Comparison of ENCODE assay signal across 9 cellular contexts in the genomic region with DNA sequence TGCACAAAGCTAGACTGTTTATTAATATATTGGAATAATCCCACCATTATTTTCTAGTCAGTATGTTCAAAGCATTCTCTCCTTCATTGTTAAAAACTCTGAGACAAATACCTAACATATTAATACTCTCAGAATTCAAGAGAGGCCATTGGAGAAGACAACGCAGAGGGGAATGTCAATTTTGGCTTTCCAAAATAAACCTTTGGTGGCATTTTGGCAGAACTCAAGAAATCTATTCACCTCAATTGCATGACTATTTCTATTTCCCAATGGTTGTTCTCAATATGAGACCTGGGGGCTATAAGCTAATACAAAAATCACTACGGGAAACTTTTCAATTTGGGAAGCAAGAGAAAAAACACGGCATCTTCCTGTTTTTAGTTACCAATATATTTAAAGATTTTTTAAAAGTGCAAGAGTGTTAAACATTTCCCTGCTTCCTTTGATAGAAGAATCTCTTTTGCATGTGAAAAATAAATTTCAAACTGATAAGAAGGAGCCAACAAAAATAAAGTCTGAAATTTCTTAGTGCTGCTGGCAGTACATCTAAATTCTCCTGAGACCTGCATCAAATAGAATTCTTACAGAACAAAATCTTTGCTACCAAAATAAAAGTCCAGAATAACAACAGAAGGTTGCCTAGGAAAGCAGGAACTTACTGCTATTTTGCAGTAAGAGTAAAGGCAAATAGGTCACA. TPM values are rescaled to one million over a fixed set of nuclear protein-coding genes. Genes with fewer than 3 reads are reported as not detected.
A peak's percentile ranks its signal among the peaks of the same experiment; 100 is the strongest.
DNase-seq lines count a peak whose midpoint lies in the region; ATAC-seq and TF ChIP-seq lines count a peak whose summit lies in the region.
"Had no signal": no experiment of that assay in that cellular context is flagged by ENCODE, and none has a peak within 500 bp of the region (broad histone marks: within the 10 kb centered on the region; RNA-seq: fewer than 3 reads in every experiment).

No MANE protein-coding gene starts in this region.

- peaks cover 0 to 4% (median 0%) of the 10 kb centered on the region in 4 donors for H3K4me1 Mint-ChIP-seq in CD4-positive, alpha-beta memory T cell
- peaks cover 32% of the 10 kb centered on the region for H3K4me1 Mint-ChIP-seq in osteocyte (ENCODE audit: unreplicated experiment)

- no peak overlapping the region for H3K4me3 ChIP-seq in CD4-positive, alpha-beta memory T cell (ENCODE audit: low read length in 2 of 2)
- H3K4me3 ChIP-seq in esophagus muscularis mucosa = peak overlapping the region in 3 of 4 donors; percentile 7 to 15 (median 8)
- H3K4me3 ChIP-seq: Peyer's patch had no signal

- no peaks in the 10 kb centered on the region for H3K4me1 ChIP-seq in CD4-positive, alpha-beta memory T cell (ENCODE audit: insufficient read depth, low read length)
- H3K4me1 ChIP-seq in esophagus muscularis mucosa = peaks cover 14 to 27% (median 22%) of the 10 kb centered on the region in 4 donors
- H3K4me1 ChIP-seq: Peyer's patch had no signal

- in situ Hi-C loops in GM13976 (cut with MboI; ENCODE audit: low sequenced_read_pairs, unreplicated experiment) = no loop called here

- H3K9me3 Mint-ChIP-seq in CD4-positive, alpha-beta memory T cell = no peaks in the 10 kb centered on the region
- no peaks in the 10 kb centered on the region for H3K9me3 Mint-ChIP-seq in osteocyte (ENCODE audit: unreplicated experiment)

- H3K27me3 ChIP-seq in CD4-positive, alpha-beta memory T cell (ENCODE audit: insufficient read depth, low read length) = no peaks in the 10 kb centered on the region
- no peaks in the 10 kb centered on the region for H3K27me3 ChIP-seq in esophagus muscularis mucosa
- H3K27me3 ChIP-seq: Peyer's patch had no signal

- WGBS in esophagus muscularis mucosa = 30% methylated on average over 3 of the region's 3 CpGs

- TF ChIP-seq CTCF in esophagus muscularis mucosa (IDR thresholded peaks at IDR 0.05) = no peak
- no peak for TF ChIP-seq CTCF in osteocyte (IDR thresholded peaks at IDR 0.05)
- no peak for TF ChIP-seq CTCF in GM13976 (IDR thresholded peaks at IDR 0.05; ENCODE audit: borderline replicate concordance, control extremely low read depth, extremely low read depth, insufficient read depth, missing control alignments)

- H3K9me3 ChIP-seq in CD4-positive, alpha-beta memory T cell (ENCODE audit: control insufficient read depth in 1 of 2, low read length in 2 of 2) = no peaks in the 10 kb centered on the region
- H3K9me3 ChIP-seq in esophagus muscularis mucosa = no peaks in the 10 kb centered on the region
- H3K9me3 ChIP-seq: Peyer's patch had no signal

- TF ChIP-seq EP300 in esophagus muscularis mucosa (IDR thresholded peaks at IDR 0.05) = no peak

- no peak for ATAC-seq in GM18505 (IDR thresholded peaks at IDR 0.05; ENCODE audit: unreplicated experiment)

- no peak overlapping the region for H3K27ac ChIP-seq in CD4-positive, alpha-beta memory T cell (ENCODE audit: low read depth, low read length)
- H3K27ac ChIP-seq in esophagus muscularis mucosa (replicated peaks in 1 of 4) = peak overlapping the region; percentile 55 to 62 (median 58)
- H3K27ac ChIP-seq: Peyer's patch had no signal

- CTCF ChIA-PET in CD4-positive, alpha-beta memory T cell (lab: Charles Lee; ENCODE audit: partially characterized antibody) = no interaction called here

- DNase-seq in CD4-positive, alpha-beta memory T cell = peak in 2 of 5 donors; percentile 6 to 13
- DNase-seq in NCI-H526 (lab: John Stamatoyannopoulos, UW) (peak; percentile 44 to 49), esophagus muscularis mucosa (ENCODE audit: extremely low spot score) (no peak), osteocyte (ENCODE audit: extremely low spot score, unreplicated experiment) (no peak), NCI-H345 treated with DMSO at 0.1 percent for 48 hours (lab: John Stamatoyannopoulos, UW; ENCODE audit: unreplicated experiment) (no peak), NCI-H1417 (lab: John Stamatoyannopoulos, UW) (no peak), GM13976 (ENCODE audit: low spot score) (no peak)
- DNase-seq: Peyer's patch had no signal

- POLR2A ChIA-PET in CD4-positive, alpha-beta memory T cell (lab: Charles Lee; ENCODE audit: partially characterized antibody) = no interaction called here

- TF ChIP-seq POLR2A in esophagus muscularis mucosa (IDR thresholded peaks at IDR 0.05; ENCODE audit: low read depth) (no peak), GM18505 (IDR thresholded peaks at IDR 0.05; ENCODE audit: borderline replicate concordance, extremely low read depth, insufficient read depth, insufficient read length) (no peak)

- H3K27me3 Mint-ChIP-seq in CD4-positive, alpha-beta memory T cell = no peaks in the 10 kb centered on the region
- H3K27me3 Mint-ChIP-seq in osteocyte (ENCODE audit: unreplicated experiment) = no peaks in the 10 kb centered on the region

- intact Hi-C loops in CD4-positive, alpha-beta memory T cell (cut with micrococcal nuclease) = no loop called here
- intact Hi-C loops in esophagus muscularis mucosa (cut with DNase I) = no loop called here

- H3K4me3 Mint-ChIP-seq in CD4-positive, alpha-beta memory T cell = no peak overlapping the region
- H3K4me3 Mint-ChIP-seq in osteocyte (ENCODE audit: unreplicated experiment) = peak overlapping the region; percentile 65

- H3K36me3 ChIP-seq in CD4-positive, alpha-beta memory T cell (ENCODE audit: insufficient read depth, low read length) = peaks cover 13% of the 10 kb centered on the region
- peaks cover 24 to 66% (median 46%) of the 10 kb centered on the region in 4 donors for H3K36me3 ChIP-seq in esophagus muscularis mucosa

- peak overlapping the region in 4 of 7 donors; percentile 16 to 68 (median 34) for H3K27ac Mint-ChIP-seq in CD4-positive, alpha-beta memory T cell
- peak overlapping the region; percentile 88 for H3K27ac Mint-ChIP-seq in osteocyte (ENCODE audit: unreplicated experiment)

- peaks cover 28 to 57% of the 10 kb centered on the region in 2 donors for H3K36me3 Mint-ChIP-seq in CD4-positive, alpha-beta memory T cell
- H3K36me3 Mint-ChIP-seq in osteocyte (ENCODE audit: unreplicated experiment) = peaks cover 25% of the 10 kb centered on the region

RNA-seq across cellular contexts. Expression of gene RUSC1, which starts 58.6 kb away (rescaled TPM):
- total RNA-seq in CD4-positive, alpha-beta memory T cell = 10 to 100 TPM; 20.0 to 20.1 TPM
- 10 to 100 TPM in 1 of 2 donors, 1 to 10 TPM in 1; 6.8 to 11.8 TPM for polyA plus RNA-seq in CD4-positive, alpha-beta memory T cell
- 10 to 100 TPM; 15.6 to 35.4 (median 27.2) TPM for total RNA-seq in esophagus muscularis mucosa
- total RNA-seq in osteocyte = 34.4 and 35.4 TPM in 2 replicates

Comparison
In these comparisons a context has a peak if more than half of its experiments do, and no peak if none do; other contexts are left out.
1. DNase-seq: peak in NCI-H526 (2 of 2); none in esophagus muscularis mucosa (single experiment), osteocyte (single experiment), NCI-H345 treated with DMSO at 0.1 percent for 48 hours (single experiment), NCI-H1417 (0 of 3) and GM13976 (single experiment).
2. H3K4me3 ChIP-seq: peak in esophagus muscularis mucosa (3 of 4); none in CD4-positive, alpha-beta memory T cell (0 of 2).